ENCODE assay signal across 18 cellular contexts in the genomic region with DNA sequence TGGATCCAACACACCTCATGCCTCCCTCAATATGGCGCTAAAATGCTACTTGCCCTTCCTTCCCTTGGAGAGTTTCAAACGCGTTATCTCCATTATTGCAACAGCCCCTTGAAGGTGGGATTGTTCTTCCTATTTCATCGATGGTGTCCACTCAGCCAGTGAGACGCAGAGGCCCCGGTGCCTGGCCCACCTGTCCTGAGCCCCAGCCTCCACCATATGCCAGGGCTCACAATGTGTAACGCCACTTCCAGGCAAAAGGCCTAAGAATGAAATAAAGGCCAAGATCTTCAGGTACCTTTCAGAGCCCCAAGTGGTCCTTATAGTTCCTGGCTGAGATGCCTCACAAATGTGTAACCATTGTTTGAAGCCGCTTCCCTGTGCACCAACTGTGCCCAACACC.
DNase-seq lines count a peak whose midpoint lies in the region; FAIRE-seq and TF ChIP-seq lines count a peak whose summit lies in the region.
"Had no signal": no experiment of that assay in that cellular context is flagged by ENCODE, and none has a peak within 500 bp of the region (broad histone marks: within the 10 kb centered on the region; RNA-seq: fewer than 3 reads in every experiment).

No MANE protein-coding gene starts in this region.

- H3K27me3 ChIP-seq in H7 (ENCODE audit: control insufficient read depth, insufficient read depth, low read length) (no peaks in the 10 kb centered on the region), endodermal cell (ENCODE audit: control insufficient read depth, insufficient read depth, low read length, poor library complexity, severe bottlenecking) (no peaks in the 10 kb centered on the region), suprapubic skin (no peaks in the 10 kb centered on the region), ovary (no peaks in the 10 kb centered on the region)
- H3K27me3 ChIP-seq: BLaER1 treated with 17β-estradiol and CSF1 and Interleukin-3, amounts not matched to agents 10 nM and 100 nM had no signal

- peaks cover 9% of the 10 kb centered on the region for H3K4me1 ChIP-seq in endodermal cell (ENCODE audit: control insufficient read depth, insufficient read depth, low read length)
- peaks cover 2% of the 10 kb centered on the region for H3K4me1 ChIP-seq in suprapubic skin
- H3K4me1 ChIP-seq in ovary (ENCODE audit: insufficient read depth) = no peaks in the 10 kb centered on the region

- 95 to 98% methylated on average over 4 to 8 of the region's 8 CpGs for WGBS in endodermal cell (ENCODE audit: insufficient coverage in 1 of 2, insufficient read length in 1 of 2), 2 experiments
- WGBS in suprapubic skin = 97% methylated on average over 8 of the region's 8 CpGs
- WGBS in ovary, 3 donors = 94 to 98% (median 97%) methylated on average over 8 of the region's 8 CpGs

- no peak overlapping the region for H3K4me3 Mint-ChIP-seq in endodermal cell
- H3K4me3 Mint-ChIP-seq: B cell; CD8-positive, alpha-beta T cell had no signal

- TF ChIP-seq CTCF in endodermal cell (conservative IDR thresholded peaks at IDR 0.05) (no peak), suprapubic skin (IDR thresholded peaks at IDR 0.05) (no peak), ovary (IDR thresholded peaks at IDR 0.05) (no peak)

- peaks cover 6% of the 10 kb centered on the region for H3K36me3 Mint-ChIP-seq in endodermal cell (ENCODE audit: low read depth)
- H3K36me3 Mint-ChIP-seq: CD8-positive, alpha-beta T cell had no signal

- peaks cover 10% of the 10 kb centered on the region for H3K4me1 Mint-ChIP-seq in endodermal cell
- H3K4me1 Mint-ChIP-seq: B cell had no signal

- no peak for TF ChIP-seq EP300 in suprapubic skin (IDR thresholded peaks at IDR 0.05)
- TF ChIP-seq EP300 in ovary (IDR thresholded peaks at IDR 0.05) = no peak

- H3K36me3 ChIP-seq in H7 (replicated peaks; ENCODE audit: control insufficient read depth, insufficient read depth, low read length) (no peaks in the 10 kb centered on the region), endodermal cell (ENCODE audit: control insufficient read depth, insufficient read depth, low read length) (no peaks in the 10 kb centered on the region), suprapubic skin (no peaks in the 10 kb centered on the region), ovary (no peaks in the 10 kb centered on the region)
- H3K36me3 ChIP-seq: BLaER1 treated with 17β-estradiol and CSF1 and Interleukin-3, amounts not matched to agents 10 nM and 100 nM had no signal

- H3K9me3 Mint-ChIP-seq in endodermal cell = peaks cover 7% of the 10 kb centered on the region

- no peaks in the 10 kb centered on the region for H3K9me3 ChIP-seq in endodermal cell (ENCODE audit: control insufficient read depth, low read length)
- H3K9me3 ChIP-seq in suprapubic skin = no peaks in the 10 kb centered on the region
- no peaks in the 10 kb centered on the region for H3K9me3 ChIP-seq in ovary

- H3K27me3 Mint-ChIP-seq in endodermal cell (ENCODE audit: insufficient read depth) = no peaks in the 10 kb centered on the region

- no peak overlapping the region for H3K9ac ChIP-seq in endodermal cell (ENCODE audit: extremely low read depth, low read length, poor library complexity, severe bottlenecking)
- H3K9ac ChIP-seq: BLaER1 treated with 17β-estradiol and CSF1 and Interleukin-3, amounts not matched to agents 10 nM and 100 nM; GM23248 had no signal

- H3K4me3 ChIP-seq in H7 (ENCODE audit: insufficient read depth, low read depth, low read length) (no peak overlapping the region), endodermal cell (ENCODE audit: low read length) (no peak overlapping the region), suprapubic skin (no peak overlapping the region), ovary (no peak overlapping the region)
- H3K4me3 ChIP-seq: BLaER1 treated with 17β-estradiol and CSF1 and Interleukin-3, amounts not matched to agents 10 nM and 100 nM; GM23248 had no signal

- TF ChIP-seq POLR2A in suprapubic skin (IDR thresholded peaks at IDR 0.05) (no peak), GM12892 (IDR thresholded peaks at IDR 0.05; ENCODE audit: low read depth, low read length) (no peak), ovary (IDR thresholded peaks at IDR 0.05) (no peak)

- DNase-seq in H7 (peak; percentile 7), endodermal cell (peak; percentile 20), mesenteric fat pad (ENCODE audit: low spot score) (peak; percentile 30), suprapubic skin (ENCODE audit: low spot score in 2 of 2) (peak; percentile 9 to 27), GM12892 (ENCODE audit: insufficient read length) (no peak), superior temporal gyrus (ENCODE audit: extremely low spot score) (no peak), ovary (no peak)
- DNase-seq: 8988T; Calu3; CD8-positive, alpha-beta T cell; DMS79 treated with DMSO at 0.1 percent for 48 hours; GF-D8; GM23248; HCEC 1CT; IMR-90 had no signal

- intact Hi-C loops in ovary (cut with DNase I) = loop anchor here in 1 of 4 donors (10.0 kb wide), 1 partner anchor 289 kb away; the partner anchor contains the start of gene N4BP3

- H3K27ac Mint-ChIP-seq in endodermal cell = no peak overlapping the region
- H3K27ac Mint-ChIP-seq: CD8-positive, alpha-beta T cell had no signal

- H3K27ac ChIP-seq in endodermal cell (ENCODE audit: low read depth, low read length) (no peak overlapping the region), suprapubic skin (no peak overlapping the region), ovary (no peak overlapping the region)
- H3K27ac ChIP-seq: BLaER1 treated with 17β-estradiol and CSF1 and Interleukin-3, amounts not matched to agents 10 nM and 100 nM; GM23248 had no signal

- FAIRE-seq in GM12892 (lab: Jason Lieb, UNC) = no peak
- FAIRE-seq: HTR-8/SVneo had no signal

Comparison
In these comparisons a context has a peak if more than half of its experiments do, and no peak if none do; other contexts are left out.
1. DNase-seq: peak in H7 (single experiment), endodermal cell (single experiment), mesenteric fat pad (single experiment) and suprapubic skin (2 of 2); none in GM12892 (single experiment), superior temporal gyrus (single experiment) and ovary (0 of 5).